Comparison of ENCODE assay signal across 21 cellular contexts in the genomic region with DNA sequence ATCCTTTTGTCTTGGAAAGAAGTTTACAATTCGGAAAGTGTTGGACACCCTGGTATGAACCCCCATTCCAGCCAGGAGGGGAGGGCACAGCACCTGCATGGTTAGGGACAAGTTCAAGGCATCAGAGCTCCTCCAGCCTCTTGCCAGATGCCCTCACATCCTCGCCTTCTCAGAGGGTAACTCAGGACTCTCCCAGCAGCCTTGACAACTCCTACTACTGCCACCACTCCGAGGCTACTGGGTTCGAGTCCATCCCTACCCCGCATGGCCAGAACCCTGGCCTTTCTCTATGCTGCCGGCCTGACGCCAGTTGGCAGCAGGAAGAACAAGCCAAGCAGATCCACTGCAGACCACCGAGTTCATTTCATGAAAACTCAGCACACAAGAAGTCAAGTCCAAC. TPM values are rescaled to one million over a fixed set of nuclear protein-coding genes. Genes with fewer than 3 reads are reported as not detected.
A peak's percentile ranks its signal among the peaks of the same experiment; 100 is the strongest.
DNase-seq lines count a peak whose midpoint lies in the region; ATAC-seq, FAIRE-seq and TF ChIP-seq lines count a peak whose summit lies in the region.
"Had no signal": no experiment of that assay in that cellular context is flagged by ENCODE, and none has a peak within 500 bp of the region (broad histone marks: within the 10 kb centered on the region; RNA-seq: fewer than 3 reads in every experiment).

No MANE protein-coding gene starts in this region.

- H3K27ac ChIP-seq in RWPE2 (ENCODE audit: poor library complexity, severe bottlenecking) (no peak overlapping the region), small intestine (ENCODE audit: low read depth in 1 of 2, low read length in 1 of 2) (no peak overlapping the region)
- H3K27ac ChIP-seq: A549 had no signal

- TF ChIP-seq CTCF in RWPE2 (IDR thresholded peaks at IDR 0.05; ENCODE audit: poor library complexity, severe bottlenecking) (no peak), mesothelial cell of epicardium (IDR thresholded peaks at IDR 0.05; ENCODE audit: unreplicated experiment) (no peak)

- FAIRE-seq in small intestine (lab: Jason Lieb, UNC) = no peak
- FAIRE-seq: A549, D721Med, G401.6, GM12891 had no signal

- H3K4me1 Mint-ChIP-seq in activated naive CD4-positive, alpha-beta T cell treated with anti-CD3 and anti-CD28 coated beads, Interleukin-2, amount 50 U/mL, for 24 hours = peaks cover 37% of the 10 kb centered on the region
- peaks cover 57% of the 10 kb centered on the region for H3K4me1 Mint-ChIP-seq in mesothelial cell of epicardium
- H3K4me1 Mint-ChIP-seq in stimulated activated naive CD8-positive, alpha-beta T cell treated with anti-CD3 and anti-CD28 coated beads, Interleukin-15, amount 100 ng/mL, for 72 hours = peaks cover 39% of the 10 kb centered on the region

- peaks cover 3% of the 10 kb centered on the region for H3K36me3 Mint-ChIP-seq in activated naive CD4-positive, alpha-beta T cell treated with anti-CD3 and anti-CD28 coated beads, Interleukin-2, amount 50 U/mL, for 24 hours
- H3K36me3 Mint-ChIP-seq in mesothelial cell of epicardium = peaks cover 28% of the 10 kb centered on the region

- no peaks in the 10 kb centered on the region for H3K4me1 ChIP-seq in RWPE2 (ENCODE audit: insufficient read depth, poor library complexity, severe bottlenecking)
- H3K4me1 ChIP-seq in small intestine (ENCODE audit: control insufficient read depth in 2 of 2, insufficient read depth in 1 of 2, low read depth in 1 of 2, low read length in 1 of 2) = peaks cover 9 to 18% of the 10 kb centered on the region in 2 donors

- H3K36me3 ChIP-seq in RWPE2 (ENCODE audit: low read depth) (no peaks in the 10 kb centered on the region), small intestine (ENCODE audit: control insufficient read depth in 2 of 2, insufficient read depth in 2 of 2, low read length in 2 of 2) (no peaks in the 10 kb centered on the region)

- no peaks in the 10 kb centered on the region for H3K9me3 ChIP-seq in RWPE2 (ENCODE audit: severe bottlenecking)
- no peaks in the 10 kb centered on the region for H3K9me3 ChIP-seq in small intestine (ENCODE audit: control insufficient read depth, low read depth)
- H3K9me3 ChIP-seq: A549 had no signal

- DNase-seq in activated naive CD4-positive, alpha-beta T cell (lab: John Stamatoyannopoulos, UW) = no peak
- DNase-seq in RWPE2 (ENCODE audit: low spot score) = peak; percentile 26
- DNase-seq in mesothelial cell of epicardium (ENCODE audit: low spot score in 2 of 2, unreplicated experiment in 2 of 2) = no peak
- no peak for DNase-seq in stimulated activated naive CD8-positive, alpha-beta T cell treated with anti-CD3 and anti-CD28 coated beads, Interleukin-15, amount 100 ng/mL, for 72 hours
- no peak for DNase-seq in middle frontal gyrus (ENCODE audit: extremely low spot score, low spot score)
- DNase-seq in small intestine = no peak
- DNase-seq in NCI-H1694 (lab: John Stamatoyannopoulos, UW) = no peak
- DNase-seq: AML-193; CD4-positive, CD25-positive, alpha-beta regulatory T cell; DMS79 treated with DMSO at 0.1 percent for 48 hours; HCEC 1CT; NCI-H1436 treated with DMSO at 0.1 percent for 48 hours; NCI-H69; NK-92 treated with Interleukin-12 subunit alpha and Interleukin-12 subunit beta, amount 100 ng/mL, for 24 hours; OCI-M1; RPMI8226 had no signal

- H3K4me3 Mint-ChIP-seq in activated naive CD4-positive, alpha-beta T cell treated with anti-CD3 and anti-CD28 coated beads, Interleukin-2, amount 50 U/mL, for 24 hours = no peak overlapping the region
- H3K4me3 Mint-ChIP-seq in mesothelial cell of epicardium = no peak overlapping the region
- H3K4me3 Mint-ChIP-seq in stimulated activated naive CD8-positive, alpha-beta T cell treated with anti-CD3 and anti-CD28 coated beads, Interleukin-15, amount 100 ng/mL, for 72 hours = no peak overlapping the region
- H3K4me3 Mint-ChIP-seq: CD4-positive, CD25-positive, alpha-beta regulatory T cell had no signal

- ATAC-seq in RWPE2 (ENCODE audit: low read depth) = no peak
- no peak for ATAC-seq in stimulated activated naive CD8-positive, alpha-beta T cell treated with anti-CD3 and anti-CD28 coated beads, Interleukin-15, amount 100 ng/mL, for 72 hours
- ATAC-seq: A549 had no signal

- H3K27ac Mint-ChIP-seq in activated naive CD4-positive, alpha-beta T cell treated with anti-CD3 and anti-CD28 coated beads, Interleukin-2, amount 50 U/mL, for 24 hours = peak overlapping the region; percentile 73
- peak overlapping the region; percentile 79 for H3K27ac Mint-ChIP-seq in mesothelial cell of epicardium
- peak overlapping the region; percentile 14 to 77 for H3K27ac Mint-ChIP-seq in stimulated activated naive CD8-positive, alpha-beta T cell treated with anti-CD3 and anti-CD28 coated beads, Interleukin-15, amount 100 ng/mL, for 72 hours

- H3K27me3 Mint-ChIP-seq in activated naive CD4-positive, alpha-beta T cell treated with anti-CD3 and anti-CD28 coated beads, Interleukin-2, amount 50 U/mL, for 24 hours = no peaks in the 10 kb centered on the region
- no peaks in the 10 kb centered on the region for H3K27me3 Mint-ChIP-seq in mesothelial cell of epicardium (ENCODE audit: low read depth)
- H3K27me3 Mint-ChIP-seq in stimulated activated naive CD8-positive, alpha-beta T cell treated with anti-CD3 and anti-CD28 coated beads, Interleukin-15, amount 100 ng/mL, for 72 hours = no peaks in the 10 kb centered on the region

- no peaks in the 10 kb centered on the region for H3K9me3 Mint-ChIP-seq in activated naive CD4-positive, alpha-beta T cell treated with anti-CD3 and anti-CD28 coated beads, Interleukin-2, amount 50 U/mL, for 24 hours
- H3K9me3 Mint-ChIP-seq in mesothelial cell of epicardium = no peaks in the 10 kb centered on the region
- H3K9me3 Mint-ChIP-seq in stimulated activated naive CD8-positive, alpha-beta T cell treated with anti-CD3 and anti-CD28 coated beads, Interleukin-15, amount 100 ng/mL, for 72 hours = no peaks in the 10 kb centered on the region
- H3K9me3 Mint-ChIP-seq: CD4-positive, CD25-positive, alpha-beta regulatory T cell had no signal

- H3K4me3 ChIP-seq in RWPE2 (ENCODE audit: severe bottlenecking) = no peak overlapping the region
- no peak overlapping the region for H3K4me3 ChIP-seq in small intestine (ENCODE audit: low read depth in 1 of 2, low read length in 2 of 2)
- H3K4me3 ChIP-seq: A549 had no signal

- 79 to 86% (median 81%) methylated on average over 8 of the region's 8 CpGs for WGBS in small intestine, 3 donors

- no peaks in the 10 kb centered on the region for H3K27me3 ChIP-seq in RWPE2 (ENCODE audit: insufficient read depth, poor library complexity, severe bottlenecking)
- no peaks in the 10 kb centered on the region for H3K27me3 ChIP-seq in small intestine (ENCODE audit: control insufficient read depth in 2 of 2, insufficient read depth in 2 of 2, low read length in 2 of 2)

RNA-seq across cellular contexts. Expression of a gene that starts 34.1 kb away (rescaled TPM):
- total RNA-seq in mesothelial cell of epicardium = 84.6 to 88.7 TPM (median 87.8 TPM) in 3 replicates
- 1 to 10 TPM in 2 of 3 donors, under 1 TPM in 1; 0.89 to 9.9 (median 2.2) TPM for polyA plus RNA-seq in small intestine
